27 cellular contexts compared by ENCODE assay signal in the genomic region with DNA sequence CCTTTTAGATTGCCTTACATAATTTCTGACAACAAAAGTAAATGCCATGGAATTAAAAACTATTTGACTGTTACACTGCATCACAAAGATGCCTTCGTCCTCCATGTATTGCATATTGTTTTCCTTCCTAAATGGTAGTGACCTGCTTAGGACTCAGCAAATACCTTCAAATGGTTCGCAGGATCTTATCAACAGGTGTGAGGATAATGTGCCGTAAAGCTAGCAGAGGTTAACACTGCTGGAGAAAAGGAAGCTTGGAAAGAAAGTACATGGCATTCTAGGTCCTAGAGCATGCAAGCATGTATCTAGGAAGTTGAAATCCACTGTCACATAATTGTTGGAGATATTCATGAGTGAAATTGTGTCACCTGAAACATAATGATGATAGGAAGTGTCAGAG. TPM values are rescaled to one million over a fixed set of nuclear protein-coding genes. Genes with fewer than 3 reads are reported as not detected.
"Had no signal": no experiment of that assay in that cellular context is flagged by ENCODE, and none has a peak within 500 bp of the region (broad histone marks: within the 10 kb centered on the region; RNA-seq: fewer than 3 reads in every experiment).

No MANE protein-coding gene starts in this region.

- H3K36me3 ChIP-seq: left ventricle myocardium inferior, ovary, right atrium auricular region, right lobe of liver, tibial nerve, uterus had no signal

- H3K27ac ChIP-seq: left ventricle myocardium inferior, ovary, right atrium auricular region, right lobe of liver, tibial nerve, uterus had no signal

- H3K4me3 Mint-ChIP-seq: mesothelial cell of epicardium; naive B cell; natural killer cell; nephron progenitor cell; stimulated activated memory B cell treated with anti-CD40 and anti-IgM and Interleukin-4, amounts not matched to agents 10 μg/mL and 1 μg/mL and 100 μg/mL, for 72 hours; stimulated activated naive CD8-positive, alpha-beta T cell treated with anti-CD3 and anti-CD28 coated beads, Interleukin-15, amount 100 ng/mL, for 72 hours; type B pancreatic cell had no signal

- H3K9me3 Mint-ChIP-seq: mesothelial cell of epicardium; nephron progenitor cell; stimulated activated memory B cell treated with anti-CD40 and anti-IgM and Interleukin-4, amounts not matched to agents 10 μg/mL and 1 μg/mL and 100 μg/mL, for 72 hours; type B pancreatic cell had no signal

- H3K36me3 Mint-ChIP-seq: mesothelial cell of epicardium; stimulated activated memory B cell treated with anti-CD40 and anti-IgM and Interleukin-4, amounts not matched to agents 10 μg/mL and 1 μg/mL and 100 μg/mL, for 72 hours; type B pancreatic cell had no signal

- ATAC-seq: natural killer cell; stimulated activated memory B cell treated with anti-CD40 and anti-IgM and Interleukin-4, amounts not matched to agents 10 μg/mL and 1 μg/mL and 100 μg/mL, for 72 hours; stimulated activated naive CD8-positive, alpha-beta T cell treated with anti-CD3 and anti-CD28 coated beads, Interleukin-15, amount 100 ng/mL, for 72 hours had no signal

- H3K27me3 ChIP-seq: ovary, right lobe of liver, uterus had no signal

- H3K4me1 ChIP-seq: uterus had no signal

- H3K9me3 ChIP-seq: left ventricle myocardium inferior, ovary, right atrium auricular region, right lobe of liver, tibial nerve, uterus had no signal

- H3K4me2 ChIP-seq: smooth muscle cell had no signal

- DNase-seq: islet precursor cell; left ventricle myocardium inferior; mammary epithelial cell; mesenchymal stem cell; naive B cell; natural killer cell; nephron progenitor cell; ovary; right lobe of liver; stimulated activated CD4-positive, alpha-beta T cell treated with anti-CD3 and anti-CD28 coated beads, Interleukin-1b, Interleukin-23, amount 100 ng/mL, for 48 hours; stimulated activated CD4-positive, alpha-beta T cell treated with anti-CD3 and anti-CD28 coated beads, Interleukin-2, amount 100 ng/mL, for 48 hours; stimulated activated CD4-positive, alpha-beta T cell treated with anti-CD3 and anti-CD28 coated beads, Interleukin-4, amount 100 ng/mL, for 4 hours; stimulated activated CD8-positive, alpha-beta memory T cell treated with anti-CD3 and anti-CD28 coated beads, Interleukin-4, amount 100 ng/mL, for 48 hours; stimulated activated naive CD4-positive, alpha-beta T cell treated with Interleukin-2 at 50 U/mL for 16 hours; stimulated activated naive CD8-positive, alpha-beta T cell treated with anti-CD3 and anti-CD28 coated beads, Interleukin-15, amount 100 ng/mL, for 72 hours; substantia nigra; uterus had no signal

- H3K4me3 ChIP-seq: left ventricle myocardium inferior, ovary, right atrium auricular region, right lobe of liver, smooth muscle cell, tibial nerve, uterus had no signal

- H3K27ac Mint-ChIP-seq: mesothelial cell of epicardium; naive B cell; natural killer cell; nephron progenitor cell; progenitor cell of endocrine pancreas; stimulated activated memory B cell treated with anti-CD40 and anti-IgM and Interleukin-4, amounts not matched to agents 10 μg/mL and 1 μg/mL and 100 μg/mL, for 72 hours; stimulated activated naive CD8-positive, alpha-beta T cell treated with anti-CD3 and anti-CD28 coated beads, Interleukin-15, amount 100 ng/mL, for 72 hours; type B pancreatic cell had no signal

- H3K4me1 Mint-ChIP-seq: natural killer cell; stimulated activated memory B cell treated with anti-CD40 and anti-IgM and Interleukin-4, amounts not matched to agents 10 μg/mL and 1 μg/mL and 100 μg/mL, for 72 hours; stimulated activated naive CD8-positive, alpha-beta T cell treated with anti-CD3 and anti-CD28 coated beads, Interleukin-15, amount 100 ng/mL, for 72 hours had no signal

RNA-seq across cellular contexts. Expression of a gene that starts 5.5 kb away (rescaled TPM):
- total RNA-seq: mammary epithelial cell, natural killer cell, omental fat pad, pulmonary artery endothelial cell, renal cortical epithelial cell, right atrium auricular region, smooth muscle cell had no signal
- polyA plus RNA-seq: mammary epithelial cell, smooth muscle cell had no signal
